ENCODE assay signal across 8 cellular contexts in genomic region chr5:87069974-87070608, GRCh38.
A peak's percentile ranks its signal among the peaks of the same experiment; 100 is the strongest.
DNase-seq lines count a peak whose midpoint lies in the region; ATAC-seq and TF ChIP-seq lines count a peak whose summit lies in the region.

No MANE protein-coding gene starts in this region.

- TF ChIP-seq CTCF in Calu3 (IDR thresholded peaks at IDR 0.05; ENCODE audit: unreplicated experiment): peak; percentile 58
- TF ChIP-seq CTCF in LNCaP clone FGC (IDR thresholded peaks at IDR 0.05; ENCODE audit: control insufficient read depth, extremely low read depth, insufficient read depth): peak; percentile 71

- H3K27ac Mint-ChIP-seq in Calu3 (ENCODE audit: unreplicated experiment): peak overlapping the region; percentile 75
- H3K27ac Mint-ChIP-seq in activated CD4-positive, alpha-beta T cell treated with anti-CD3 and anti-CD28 coated beads, Interleukin-2, amount 10 ng/mL, durations not matched to agents 24 days and 14 days: no peak overlapping the region

- no peaks in the 10 kb centered on the region for H3K27me3 Mint-ChIP-seq in Calu3 (ENCODE audit: unreplicated experiment)
- H3K27me3 Mint-ChIP-seq in activated CD4-positive, alpha-beta T cell treated with anti-CD3 and anti-CD28 coated beads, Interleukin-2, amount 10 ng/mL, durations not matched to agents 24 days and 14 days: no peaks in the 10 kb centered on the region

- peak overlapping the region; percentile 9 for H3K4me3 Mint-ChIP-seq in Calu3 (ENCODE audit: low read depth, unreplicated experiment)
- no peak overlapping the region for H3K4me3 Mint-ChIP-seq in activated CD4-positive, alpha-beta T cell treated with anti-CD3 and anti-CD28 coated beads, Interleukin-2, amount 10 ng/mL, durations not matched to agents 24 days and 14 days

- no TSS peak for BruUV-seq in Calu3 (replicated peaks; lab: Mats Ljungman, UMichigan)

- peak; percentile 74 for DNase-seq in Calu3
- DNase-seq in LNCaP clone FGC (ENCODE audit: low read depth): peak; percentile 17
- peak; percentile 11 for DNase-seq in brain pericyte (ENCODE audit: low read depth, low spot score)
- peak; percentile 59 to 76 for DNase-seq in lung microvascular endothelial cell (ENCODE audit: low read depth in 2 of 2)
- no peak for DNase-seq in activated CD4-positive, alpha-beta T cell treated with anti-CD3 and anti-CD28 coated beads, Interleukin-2, amount 10 ng/mL, durations not matched to agents 24 days and 14 days
- no peak for DNase-seq in NCI-H187 treated with DMSO at 0.1 percent for 48 hours (lab: John Stamatoyannopoulos, UW)

- intact Hi-C loops in Calu3 (cut with micrococcal nuclease; ENCODE audit: unreplicated experiment): loop anchor here (1.0 to 5.0 kb wide), 4 partner anchors 97 to 331 kb away; no protein-coding TSS in a partner anchor
- intact Hi-C loops in activated CD4-positive, alpha-beta T cell treated with anti-CD3 and anti-CD28 coated beads, Interleukin-2, amount 10 ng/mL, durations not matched to agents 24 days and 14 days (cut with micrococcal nuclease): no loop called here

- CTCF ChIA-PET in Calu3 (lab: Charles Lee): interaction anchor here (0.6 to 2.2 kb wide), 6 partner anchors 50 to 330 kb away, joined by 3 to 15 read pairs (median 6); partner anchors contain the start of gene RASA1

- peak; percentile 52 for ATAC-seq in GM19395 (IDR thresholded peaks at IDR 0.05; ENCODE audit: unreplicated experiment)
- no peak for ATAC-seq in GM21528 (IDR thresholded peaks at IDR 0.05; ENCODE audit: low FRiP score, unreplicated experiment)

- peaks cover 11% of the 10 kb centered on the region for H3K36me3 Mint-ChIP-seq in Calu3 (ENCODE audit: insufficient read depth, unreplicated experiment)
- no peaks in the 10 kb centered on the region for H3K36me3 Mint-ChIP-seq in activated CD4-positive, alpha-beta T cell treated with anti-CD3 and anti-CD28 coated beads, Interleukin-2, amount 10 ng/mL, durations not matched to agents 24 days and 14 days (ENCODE audit: low read depth)

- H3K4me3 ChIP-seq in LNCaP clone FGC (ENCODE audit: low read depth, low read length): no peak overlapping the region

- H3K9me3 Mint-ChIP-seq in Calu3 (ENCODE audit: low read depth, unreplicated experiment): peaks cover 2% of the 10 kb centered on the region
- H3K9me3 Mint-ChIP-seq in activated CD4-positive, alpha-beta T cell treated with anti-CD3 and anti-CD28 coated beads, Interleukin-2, amount 10 ng/mL, durations not matched to agents 24 days and 14 days: peaks cover 4% of the 10 kb centered on the region

- peaks cover 32% of the 10 kb centered on the region for H3K4me1 Mint-ChIP-seq in Calu3 (ENCODE audit: low read depth, unreplicated experiment)
- peaks cover 14% of the 10 kb centered on the region for H3K4me1 Mint-ChIP-seq in activated CD4-positive, alpha-beta T cell treated with anti-CD3 and anti-CD28 coated beads, Interleukin-2, amount 10 ng/mL, durations not matched to agents 24 days and 14 days

Comparison
In these comparisons a context has a peak if more than half of its experiments do, and no peak if none do; other contexts are left out.
1. DNase-seq: peak in Calu3 (single experiment), LNCaP clone FGC (single experiment), brain pericyte (single experiment) and lung microvascular endothelial cell (2 of 2); none in activated CD4-positive, alpha-beta T cell treated with anti-CD3 and anti-CD28 coated beads, Interleukin-2, amount 10 ng/mL, durations not matched to agents 24 days and 14 days (single experiment) and NCI-H187 treated with DMSO at 0.1 percent for 48 hours (single experiment).